Comparison of ENCODE assay signal across 9 cellular contexts in the genomic region with DNA sequence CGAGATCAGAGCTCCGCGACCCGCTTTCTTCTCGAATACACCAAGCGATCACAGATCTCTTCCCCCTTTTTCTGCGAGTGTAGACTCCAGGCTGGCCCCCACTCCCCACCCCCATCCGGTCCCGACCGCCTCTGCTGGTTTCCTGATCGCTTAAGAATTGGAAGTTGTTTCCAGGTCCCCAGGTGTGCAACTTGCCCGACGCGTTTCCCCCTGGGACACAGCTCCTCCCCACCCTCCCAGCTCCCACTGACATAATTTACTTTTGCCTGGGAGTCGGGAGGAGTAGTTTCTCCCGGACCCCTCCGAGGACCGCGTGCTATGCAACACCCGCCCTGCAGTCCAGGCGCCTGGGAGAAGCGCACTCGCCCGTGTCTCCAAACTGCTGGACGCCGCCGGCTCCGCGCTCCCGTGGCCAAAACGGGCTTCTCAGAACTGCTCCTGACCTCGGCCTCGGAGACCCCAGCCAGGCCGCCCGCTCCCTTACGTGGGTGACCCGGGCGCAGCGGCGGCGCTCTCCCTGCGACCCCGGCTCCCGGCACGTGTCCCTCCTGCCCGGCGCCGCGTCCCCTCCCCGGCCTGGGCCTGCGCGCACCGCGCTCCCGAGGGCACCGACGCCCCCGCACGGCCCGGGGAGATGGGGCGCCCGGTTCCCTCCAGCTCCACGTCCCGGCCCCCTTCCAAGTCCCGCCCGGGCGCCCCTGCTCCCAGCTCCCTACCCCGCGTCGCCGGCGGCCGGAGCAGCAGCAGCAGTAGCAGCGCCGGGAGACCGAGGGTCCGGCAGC. TPM values are rescaled to one million over a fixed set of nuclear protein-coding genes. Genes with fewer than 3 reads are reported as not detected.
DNase-seq lines count a peak whose midpoint lies in the region; ATAC-seq, FAIRE-seq and TF ChIP-seq lines count a peak whose summit lies in the region.
"Had no signal": no experiment of that assay in that cellular context is flagged by ENCODE, and none has a peak within 500 bp of the region (broad histone marks: within the 10 kb centered on the region; RNA-seq: fewer than 3 reads in every experiment).

No MANE protein-coding gene starts in this region.

- BruUV-seq in endothelial cell of umbilical vein (replicated peaks; lab: Mats Ljungman, UMichigan), result no TSS peak

- dilution Hi-C loops in endothelial cell of umbilical vein (cut with MboI; ENCODE audit: extremely low pct_ligation_motif_present, low sequenced_read_pairs), result no loop called here

- H3K27me3 ChIP-seq in endothelial cell of umbilical vein (ENCODE audit: control insufficient read depth in 2 of 2, insufficient read depth in 2 of 2, low read length in 2 of 2) (peaks cover 0 to 2% of the 10 kb centered on the region in 2 experiments), mucosa of rectum (ENCODE audit: control insufficient read depth in 2 of 2, insufficient read depth in 2 of 2, low read length in 2 of 2) (no peaks in the 10 kb centered on the region), stomach smooth muscle (ENCODE audit: control insufficient read depth in 1 of 2, insufficient read depth in 2 of 2, low read length in 2 of 2) (no peaks in the 10 kb centered on the region)

- no peak for TF ChIP-seq CTCF in endothelial cell of umbilical vein (IDR thresholded peaks at IDR 0.05; ENCODE audit: extremely low read depth in 1 of 2, insufficient read depth in 1 of 2, low read depth in 1 of 2, low read length in 2 of 2)

- TF ChIP-seq POLR2A in endothelial cell of umbilical vein (IDR thresholded peaks at IDR 0.05; ENCODE audit: low read depth, low read length), result no peak

- intact Hi-C loops in endothelial cell of umbilical vein (cut with micrococcal nuclease), result loop anchor here (1.0 to 10.0 kb wide), 6 partner anchors 32 to 748 kb away; a partner anchor contains a TSS

- peaks cover 21% of the 10 kb centered on the region for H3K4me1 ChIP-seq in endothelial cell of umbilical vein (ENCODE audit: control insufficient read depth, extremely low read depth, insufficient read depth, low read length)
- peaks cover 14 to 18% of the 10 kb centered on the region in 2 donors for H3K4me1 ChIP-seq in mucosa of rectum (ENCODE audit: control insufficient read depth in 2 of 2, insufficient read depth in 2 of 2, low read length in 2 of 2)
- H3K4me1 ChIP-seq in stomach smooth muscle (ENCODE audit: control insufficient read depth, insufficient read depth, low read length), result peaks cover 7% of the 10 kb centered on the region

- no peaks in the 10 kb centered on the region for H3K9me1 ChIP-seq in endothelial cell of umbilical vein (replicated peaks; ENCODE audit: control insufficient read depth, extremely low read depth, insufficient read depth, low read length)

- H2AFZ ChIP-seq in endothelial cell of umbilical vein (ENCODE audit: low read depth, low read length), result peak overlapping the region; percentile 35

- no peaks in the 10 kb centered on the region for H3K36me3 ChIP-seq in KOPT-K1 (ENCODE audit: insufficient read depth, low read length)
- H3K36me3 ChIP-seq in endothelial cell of umbilical vein (ENCODE audit: control insufficient read depth in 2 of 2, extremely low read depth in 1 of 2, insufficient read depth in 2 of 2, low read length in 2 of 2), result no peaks in the 10 kb centered on the region
- no peaks in the 10 kb centered on the region for H3K36me3 ChIP-seq in mucosa of rectum (ENCODE audit: control insufficient read depth in 2 of 2, insufficient read depth in 2 of 2, low read length in 2 of 2)
- no peaks in the 10 kb centered on the region for H3K36me3 ChIP-seq in stomach smooth muscle (ENCODE audit: control insufficient read depth in 2 of 2, insufficient read depth in 2 of 2, low read length in 2 of 2)

- H3K4me3 ChIP-seq in endothelial cell of umbilical vein (replicated peaks in 1 of 3; ENCODE audit: insufficient read depth in 1 of 3, low read depth in 1 of 3, low read length in 3 of 3) (peak overlapping the region; percentile 10 to 98 (median 47)), mucosa of rectum (ENCODE audit: low read length in 2 of 2) (peak overlapping the region; percentile 95 to 99), stomach smooth muscle (ENCODE audit: low read length in 2 of 2) (peak overlapping the region; percentile 91 to 94)

- peak overlapping the region; percentile 79 for H3K27ac ChIP-seq in KOPT-K1 (ENCODE audit: low read depth, low read length, poor library complexity, severe bottlenecking)
- H3K27ac ChIP-seq in endothelial cell of umbilical vein (ENCODE audit: insufficient read depth, low read depth, low read length), result peak overlapping the region; percentile 60
- peak overlapping the region; percentile 96 to 98 for H3K27ac ChIP-seq in mucosa of rectum (ENCODE audit: low read depth in 2 of 2, low read length in 2 of 2)
- peak overlapping the region; percentile 66 for H3K27ac ChIP-seq in stomach smooth muscle (ENCODE audit: low read length)

- ATAC-seq in GM21717 (IDR thresholded peaks at IDR 0.05; ENCODE audit: unreplicated experiment), result peak; percentile 12

- peak; percentile 58 for DNase-seq in EL
- DNase-seq in activated CD8-positive, alpha-beta memory T cell treated with anti-CD3 and anti-CD28 coated beads for 24 hours, result peak; percentile 83
- DNase-seq in endothelial cell of umbilical vein (ENCODE audit: low read depth, low spot score), result peak; percentile 65
- DNase-seq in OCI-M2 (lab: John Stamatoyannopoulos, UW; ENCODE audit: unreplicated experiment), result no peak

- H3K9me3 ChIP-seq in KOPT-K1 (ENCODE audit: insufficient read depth, low read length, poor library complexity, severe bottlenecking) (no peaks in the 10 kb centered on the region), endothelial cell of umbilical vein (replicated peaks; ENCODE audit: control insufficient read depth, insufficient read depth, low read length) (no peaks in the 10 kb centered on the region), mucosa of rectum (ENCODE audit: control insufficient read depth in 2 of 2, low read length in 2 of 2) (no peaks in the 10 kb centered on the region), stomach smooth muscle (ENCODE audit: control insufficient read depth in 2 of 2, low read length in 2 of 2) (no peaks in the 10 kb centered on the region)

- H3K79me2 ChIP-seq in endothelial cell of umbilical vein (ENCODE audit: control insufficient read depth, insufficient read depth, low read length), result peaks cover 40% of the 10 kb centered on the region

- POLR2A ChIA-PET in endothelial cell of umbilical vein (lab: Charles Lee), result no interaction called here

- H3K9ac ChIP-seq in endothelial cell of umbilical vein (replicated peaks; ENCODE audit: extremely low read depth, insufficient read depth, low read length) (peak overlapping the region; percentile 60), mucosa of rectum (ENCODE audit: low read depth in 1 of 2, low read length in 2 of 2) (peak overlapping the region; percentile 96 to 98), stomach smooth muscle (ENCODE audit: low read length in 2 of 2) (peak overlapping the region in 1 of 2 donors; percentile 65)

- peak overlapping the region; percentile 76 for H3K4me2 ChIP-seq in endothelial cell of umbilical vein (ENCODE audit: insufficient read depth, low read length)

- peak; percentile 28 for FAIRE-seq in endothelial cell of umbilical vein (lab: Jason Lieb, UNC)
- FAIRE-seq: colon had no signal

- H4K20me1 ChIP-seq in endothelial cell of umbilical vein (replicated peaks; ENCODE audit: control insufficient read depth, extremely low read depth, insufficient read depth, low read length), result no peaks in the 10 kb centered on the region

- CTCF ChIA-PET in endothelial cell of umbilical vein (lab: Charles Lee), result interaction anchor here (0.6 to 3.1 kb wide), 9 partner anchors 12 to 113 kb away, joined by 3 to 17 read pairs (median 3); no protein-coding TSS in a partner anchor

TF ChIP-seq in endothelial cell of umbilical vein, 7 proteins besides CTCF, POLR2A, EP300 and RAD21:
- no peak for TF ChIP-seq FOS (IDR thresholded peaks at IDR 0.05; ENCODE audit: borderline replicate concordance, insufficient read depth, low read length)
- TF ChIP-seq MYC (IDR thresholded peaks at IDR 0.05; ENCODE audit: low read depth, low read length), result no peak
- TF ChIP-seq POLR2AphosphoS5 (IDR thresholded peaks at IDR 0.05; ENCODE audit: insufficient read depth, low read depth, low read length), result no peak
- TF ChIP-seq JUN (IDR thresholded peaks at IDR 0.05; ENCODE audit: borderline replicate concordance, insufficient read depth, insufficient read length, low read depth), result no peak
- no peak for TF ChIP-seq GATA2 (IDR thresholded peaks at IDR 0.05; ENCODE audit: insufficient read depth, insufficient read length, low read depth, low read length)
- no peak for TF ChIP-seq EZH2 (IDR thresholded peaks at IDR 0.05; ENCODE audit: borderline replicate concordance, low read depth, low read length, severe bottlenecking)
- TF ChIP-seq, protein P1, sequence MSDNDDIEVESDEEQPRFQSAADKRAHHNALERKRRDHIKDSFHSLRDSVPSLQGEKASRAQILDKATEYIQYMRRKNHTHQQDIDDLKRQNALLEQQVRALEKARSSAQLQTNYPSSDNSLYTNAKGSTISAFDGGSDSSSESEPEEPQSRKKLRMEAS (IDR thresholded peaks at IDR 0.05; ENCODE audit: insufficient read depth, insufficient read length), result no peak

RNA-seq across cellular contexts. Expression of a gene that starts 0.5 kb away (rescaled TPM):
- 16.1 and 18.8 TPM in 2 replicates for total RNA-seq in endothelial cell of umbilical vein
- 20.6 and 25.1 TPM in 2 replicates for polyA plus RNA-seq in endothelial cell of umbilical vein
- 19.8 and 24.2 TPM in 2 replicates for polyA plus RNA-seq in endothelial cell of umbilical vein (2011; cell fraction: cytosol; rRNA removed)
- 11.9 and 12.5 TPM in 2 replicates for polyA plus RNA-seq in endothelial cell of umbilical vein (2011; cell fraction: nucleus; rRNA removed)
- 20.9 and 22.3 TPM in 2 replicates for polyA plus RNA-seq in endothelial cell of umbilical vein (2012)
- 6.8 and 10.8 TPM in 2 replicates for polyA minus RNA-seq in endothelial cell of umbilical vein
- polyA minus RNA-seq in endothelial cell of umbilical vein (2011; cell fraction: cytosol; rRNA and poly(A)+ RNA removed), result 2.2 TPM
- polyA minus RNA-seq in endothelial cell of umbilical vein (2011; cell fraction: nucleus; rRNA and poly(A)+ RNA removed), result 2.8 and 3.0 TPM in 2 replicates

Comparison
In these comparisons a context has a peak if more than half of its experiments do, and no peak if none do; other contexts are left out.
1. H3K4me3 ChIP-seq: peak in every context shown above with its lines; median percentile 97 in mucosa of rectum; 92 in stomach smooth muscle; 47 in endothelial cell of umbilical vein.